11 cellular contexts compared by ENCODE assay signal in genomic region chr3:37863949-37864822, GRCh38. TPM values are rescaled to one million over a fixed set of nuclear protein-coding genes. Genes with fewer than 3 reads are reported as not detected.
DNase-seq lines count a peak whose midpoint lies in the region; ATAC-seq and TF ChIP-seq lines count a peak whose summit lies in the region.
"Had no signal": no experiment of that assay in that cellular context is flagged by ENCODE, and none has a peak within 500 bp of the region (broad histone marks: within the 10 kb centered on the region; RNA-seq: fewer than 3 reads in every experiment).

No MANE protein-coding gene starts in this region.

- H3K27me3 ChIP-seq in mesenchymal stem cell (ENCODE audit: control insufficient read depth in 1 of 2, insufficient read depth in 1 of 2, low read length in 2 of 2) (no peaks in the 10 kb centered on the region), transverse colon (no peaks in the 10 kb centered on the region)
- H3K27me3 ChIP-seq: ovary had no signal

- H3K18ac ChIP-seq in mesenchymal stem cell (ENCODE audit: low read depth in 1 of 2, low read length in 2 of 2): no peak overlapping the region

- no peak for TF ChIP-seq EP300 in transverse colon (IDR thresholded peaks at IDR 0.05; ENCODE audit: low read depth)

- no peak overlapping the region for H2BK15ac ChIP-seq in mesenchymal stem cell (ENCODE audit: low read depth, poor library complexity, severe bottlenecking)

- in situ Hi-C loops in astrocyte of the spinal cord (cut with HindIII; ENCODE audit: low sequenced_read_pairs) (no loop called here), transverse colon (cut with MboI; ENCODE audit: low pct_ligation_motif_present in 1 of 4, low pct_unique_long_range_greater_than_20kb in 1 of 4, low sequenced_read_pairs in 3 of 4) (no loop called here)

- no peak overlapping the region for H2AFZ ChIP-seq in mesenchymal stem cell (ENCODE audit: low read depth, low read length)

- DNase-seq in activated naive CD4-positive, alpha-beta T cell treated with anti-CD3 and anti-CD28 coated beads, Interleukin-2, amount 50 U/mL, for 72 hours (ENCODE audit: low spot score in 2 of 2): no peak
- DNase-seq in astrocyte of the spinal cord (ENCODE audit: low read depth, low spot score): peak; percentile 5
- peak; percentile 19 for DNase-seq in mesenchymal stem cell
- DNase-seq in transverse colon: no peak
- no peak for DNase-seq in kidney glomerular epithelial cell (lab: John Stamatoyannopoulos, UW)
- no peak for DNase-seq in activated CD4-positive, alpha-beta T cell treated with anti-CD3 and anti-CD28 coated beads, Interleukin-2, amount 50 U/mL, for 48 hours
- DNase-seq: KG1, ovary had no signal

- no peaks in the 10 kb centered on the region for H3K27me3 Mint-ChIP-seq in activated naive CD4-positive, alpha-beta T cell treated with anti-CD3 and anti-CD28 coated beads, Interleukin-2, amount 50 U/mL, for 24 hours

- WGBS in mesenchymal stem cell: 31% methylated on average over 3 of the region's 5 CpGs
- 40 to 60% methylated on average over 3 to 5 of the region's 5 CpGs for WGBS in transverse colon (ENCODE audit: low coverage in 1 of 2), 2 donors

- no peak overlapping the region for H3K9ac ChIP-seq in mesenchymal stem cell (ENCODE audit: low read length)
- H3K9ac ChIP-seq: BLaER1 had no signal

- peaks cover 19% of the 10 kb centered on the region for H3K4me1 Mint-ChIP-seq in activated naive CD4-positive, alpha-beta T cell treated with anti-CD3 and anti-CD28 coated beads, Interleukin-2, amount 50 U/mL, for 24 hours

- H3K4me3 Mint-ChIP-seq in activated naive CD4-positive, alpha-beta T cell treated with anti-CD3 and anti-CD28 coated beads, Interleukin-2, amount 50 U/mL, for 24 hours: no peak overlapping the region

- no peak overlapping the region for H2BK12ac ChIP-seq in mesenchymal stem cell (ENCODE audit: low read length in 2 of 2)

- H2BK5ac ChIP-seq in mesenchymal stem cell (ENCODE audit: low read depth, low read length, poor library complexity, severe bottlenecking): no peak overlapping the region

- H3K4me1 ChIP-seq in mesenchymal stem cell (ENCODE audit: control insufficient read depth, insufficient read depth, low read depth, low read length): peaks cover 26% of the 10 kb centered on the region
- peaks cover 15 to 41% (median 27%) of the 10 kb centered on the region in 4 donors for H3K4me1 ChIP-seq in transverse colon

- no peaks in the 10 kb centered on the region for H3K9me3 ChIP-seq in mesenchymal stem cell (ENCODE audit: control insufficient read depth, low read length)
- H3K9me3 ChIP-seq in transverse colon: no peaks in the 10 kb centered on the region
- H3K9me3 ChIP-seq: ovary had no signal

- H3K4ac ChIP-seq in mesenchymal stem cell (ENCODE audit: low read depth in 1 of 2, low read length in 2 of 2): no peak overlapping the region

- no peak overlapping the region for H3K23ac ChIP-seq in mesenchymal stem cell (ENCODE audit: low read length in 2 of 2)

- no peak overlapping the region for H4K8ac ChIP-seq in mesenchymal stem cell (ENCODE audit: low read length)

- H4K91ac ChIP-seq in mesenchymal stem cell (ENCODE audit: low read length): no peak overlapping the region

- H3K27ac ChIP-seq in mesenchymal stem cell (ENCODE audit: low read length, poor library complexity, severe bottlenecking) (peak overlapping the region; percentile 39), transverse colon (peak overlapping the region; percentile 82 to 91 (median 87))
- H3K27ac ChIP-seq: BLaER1 had no signal

- H3K79me1 ChIP-seq in mesenchymal stem cell (replicated peaks; ENCODE audit: low read length, poor library complexity, severe bottlenecking): peaks cover 16% of the 10 kb centered on the region

- no peaks in the 10 kb centered on the region for H3K36me3 Mint-ChIP-seq in activated naive CD4-positive, alpha-beta T cell treated with anti-CD3 and anti-CD28 coated beads, Interleukin-2, amount 50 U/mL, for 24 hours
- H3K36me3 Mint-ChIP-seq in activated naive CD4-positive, alpha-beta T cell treated with anti-CD3 and anti-CD28 coated beads, Interleukin-2, amount 50 U/mL, for 72 hours: no peaks in the 10 kb centered on the region

- TF ChIP-seq CTCF in astrocyte of the spinal cord (IDR thresholded peaks at IDR 0.05; ENCODE audit: low read depth, low read length) (no peak), transverse colon (IDR thresholded peaks at IDR 0.05) (no peak)

- no peak for TF ChIP-seq POLR2A in transverse colon (IDR thresholded peaks at IDR 0.05)

- intact Hi-C loops in transverse colon (cut with DNase I; ENCODE audit: low total_unique reads): no loop called here

- H3K36me3 ChIP-seq in mesenchymal stem cell (ENCODE audit: control insufficient read depth in 1 of 2, insufficient read depth in 2 of 2, low read depth in 1 of 2, low read length in 2 of 2): peaks cover 0 to 9% of the 10 kb centered on the region in 2 experiments
- no peaks in the 10 kb centered on the region for H3K36me3 ChIP-seq in transverse colon
- H3K36me3 ChIP-seq: BLaER1, ovary had no signal

- H3K14ac ChIP-seq in mesenchymal stem cell (ENCODE audit: low read length in 2 of 2): no peak overlapping the region

- no peak overlapping the region for H3K4me3 ChIP-seq in astrocyte of the spinal cord (ENCODE audit: low read depth, low read length)
- peak overlapping the region in 1 of 2 experiments; percentile 88 for H3K4me3 ChIP-seq in mesenchymal stem cell (ENCODE audit: insufficient read depth in 1 of 2, low read depth in 1 of 2, low read length in 2 of 2)
- H3K4me3 ChIP-seq in transverse colon: peak overlapping the region in 1 of 4 donors; percentile 78
- H3K4me3 ChIP-seq: BLaER1 had no signal

- H2BK120ac ChIP-seq in mesenchymal stem cell (ENCODE audit: low read depth, low read length): no peak overlapping the region

- H3K27ac Mint-ChIP-seq in activated naive CD4-positive, alpha-beta T cell treated with anti-CD3 and anti-CD28 coated beads, Interleukin-2, amount 50 U/mL, for 24 hours: peak overlapping the region; percentile 12
- no peak overlapping the region for H3K27ac Mint-ChIP-seq in activated naive CD4-positive, alpha-beta T cell treated with anti-CD3 and anti-CD28 coated beads, Interleukin-2, amount 50 U/mL, for 72 hours

- no peaks in the 10 kb centered on the region for H3K9me3 Mint-ChIP-seq in activated naive CD4-positive, alpha-beta T cell treated with anti-CD3 and anti-CD28 coated beads, Interleukin-2, amount 50 U/mL, for 24 hours
- no peaks in the 10 kb centered on the region for H3K9me3 Mint-ChIP-seq in activated naive CD4-positive, alpha-beta T cell treated with anti-CD3 and anti-CD28 coated beads, Interleukin-2, amount 50 U/mL, for 72 hours

- no peak for ATAC-seq in activated naive CD4-positive, alpha-beta T cell treated with anti-CD3 and anti-CD28 coated beads, Interleukin-2, amount 50 U/mL, for 72 hours
- ATAC-seq in HG03045 (IDR thresholded peaks at IDR 0.05; ENCODE audit: unreplicated experiment): no peak

- peak overlapping the region; percentile 68 for H3K4me2 ChIP-seq in mesenchymal stem cell (ENCODE audit: low read length, poor library complexity, severe bottlenecking)

- H2AK5ac ChIP-seq in mesenchymal stem cell (ENCODE audit: low read length, severe bottlenecking): no peak overlapping the region

RNA-seq across cellular contexts. Expression of gene CTDSPL, which starts 2.5 kb away (rescaled TPM):
- 1 to 10 TPM; 2.1 to 7.0 TPM for total RNA-seq in activated naive CD4-positive, alpha-beta T cell treated with anti-CD3 and anti-CD28 coated beads, Interleukin-2, amount 50 U/mL, for 72 hours
- 29.3 TPM for polyA plus RNA-seq in mesenchymal stem cell (2013, experiment 1 of 2)
- polyA plus RNA-seq in mesenchymal stem cell (2013, experiment 2 of 2): 28.9 TPM
- 100 to 1,000 TPM in 1 of 4 donors, 10 to 100 TPM in 3; 39.8 to 105 (median 56.2) TPM for total RNA-seq in transverse colon

Comparison
In these comparisons a context has a peak if more than half of its experiments do, and no peak if none do; other contexts are left out.
1. DNase-seq: peak in astrocyte of the spinal cord (single experiment) and mesenchymal stem cell (single experiment); none in activated naive CD4-positive, alpha-beta T cell treated with anti-CD3 and anti-CD28 coated beads, Interleukin-2, amount 50 U/mL, for 72 hours (0 of 2), transverse colon (single experiment), kidney glomerular epithelial cell (single experiment) and activated CD4-positive, alpha-beta T cell treated with anti-CD3 and anti-CD28 coated beads, Interleukin-2, amount 50 U/mL, for 48 hours (0 of 2).
2. RNA of gene CTDSPL, which starts 2.5 kb away (total RNA-seq): 39.8 to 105 TPM in transverse colon; 2.1 to 7.0 TPM in activated naive CD4-positive, alpha-beta T cell treated with anti-CD3 and anti-CD28 coated beads, Interleukin-2, amount 50 U/mL, for 72 hours; every median in the first group is over 4 times any median in the second.